8 cellular contexts compared by ENCODE assay signal in genomic region chr17:19753049-19753444, GRCh38. TPM values are rescaled to one million over a fixed set of nuclear protein-coding genes. Genes with fewer than 3 reads are reported as not detected.
DNase-seq lines count a peak whose midpoint lies in the region; ATAC-seq and TF ChIP-seq lines count a peak whose summit lies in the region.

No MANE protein-coding gene starts in this region.

- peak overlapping the region; percentile 53 for H3K9ac ChIP-seq in mesenchymal stem cell (ENCODE audit: low read length)

- no peaks in the 10 kb centered on the region for H3K79me1 ChIP-seq in mesenchymal stem cell (replicated peaks; ENCODE audit: low read length, poor library complexity, severe bottlenecking)

- H3K9me3 ChIP-seq in mesenchymal stem cell (ENCODE audit: control insufficient read depth, low read length) (no peaks in the 10 kb centered on the region), WERI-Rb-1 (ENCODE audit: severe bottlenecking) (no peaks in the 10 kb centered on the region)

- no peak for ATAC-seq in HG02588 (IDR thresholded peaks at IDR 0.05; ENCODE audit: unreplicated experiment)
- ATAC-seq in HG02938 (IDR thresholded peaks at IDR 0.05; ENCODE audit: unreplicated experiment): no peak

- no peaks in the 10 kb centered on the region for H3K36me3 ChIP-seq in mesenchymal stem cell (ENCODE audit: control insufficient read depth in 1 of 2, insufficient read depth in 2 of 2, low read depth in 1 of 2, low read length in 2 of 2)
- no peaks in the 10 kb centered on the region for H3K36me3 ChIP-seq in WERI-Rb-1

- no peak overlapping the region for H3K4ac ChIP-seq in mesenchymal stem cell (ENCODE audit: low read depth in 1 of 2, low read length in 2 of 2)

- H2BK15ac ChIP-seq in mesenchymal stem cell (ENCODE audit: low read depth, poor library complexity, severe bottlenecking): peak overlapping the region; percentile 41

- H2BK12ac ChIP-seq in mesenchymal stem cell (ENCODE audit: low read length in 2 of 2): no peak overlapping the region

- WGBS in mesenchymal stem cell: 81% methylated on average over 11 of the region's 11 CpGs

- H3K4me3 ChIP-seq in choroid plexus epithelial cell (ENCODE audit: low read depth, low read length) (no peak overlapping the region), mesenchymal stem cell (ENCODE audit: insufficient read depth in 1 of 2, low read depth in 1 of 2, low read length in 2 of 2) (no peak overlapping the region), WERI-Rb-1 (ENCODE audit: low read depth, low read length) (no peak overlapping the region)

- peaks cover 18% of the 10 kb centered on the region for H3K4me1 ChIP-seq in mesenchymal stem cell (ENCODE audit: control insufficient read depth, insufficient read depth, low read depth, low read length)

- peak overlapping the region in 1 of 2 experiments; percentile 34 for H3K18ac ChIP-seq in mesenchymal stem cell (ENCODE audit: low read depth in 1 of 2, low read length in 2 of 2)

- H3K23ac ChIP-seq in mesenchymal stem cell (ENCODE audit: low read length in 2 of 2): no peak overlapping the region

- H2BK120ac ChIP-seq in mesenchymal stem cell (ENCODE audit: low read depth, low read length): no peak overlapping the region

- H4K8ac ChIP-seq in mesenchymal stem cell (ENCODE audit: low read length): peak overlapping the region; percentile 3

- DNase-seq in CD1c-positive myeloid dendritic cell (ENCODE audit: extremely low spot score) (peak; percentile 90), NCI-H226 (peak; percentile 95), choroid plexus epithelial cell (ENCODE audit: low read depth) (peak; percentile 51), mesenchymal stem cell (peak; percentile 32), WERI-Rb-1 (no peak), NCI-H2081 treated with DMSO at 0.1 percent for 48 hours (lab: John Stamatoyannopoulos, UW) (no peak)

- H3K27me3 ChIP-seq in mesenchymal stem cell (ENCODE audit: control insufficient read depth in 1 of 2, insufficient read depth in 1 of 2, low read length in 2 of 2) (peaks cover 3 to 20% of the 10 kb centered on the region in 2 experiments), WERI-Rb-1 (ENCODE audit: insufficient read depth, low read depth, severe bottlenecking) (no peaks in the 10 kb centered on the region)

- H3K27ac ChIP-seq in mesenchymal stem cell (ENCODE audit: low read length, poor library complexity, severe bottlenecking): peak overlapping the region; percentile 80
- H3K27ac ChIP-seq in WERI-Rb-1: no peak overlapping the region

- peak overlapping the region; percentile 83 for H2BK5ac ChIP-seq in mesenchymal stem cell (ENCODE audit: low read depth, low read length, poor library complexity, severe bottlenecking)

- H2AFZ ChIP-seq in mesenchymal stem cell (ENCODE audit: low read depth, low read length): no peak overlapping the region

- TF ChIP-seq CTCF in choroid plexus epithelial cell (conservative IDR thresholded peaks at IDR 0.05; ENCODE audit: low read depth, low read length): no peak
- TF ChIP-seq CTCF in WERI-Rb-1 (IDR thresholded peaks at IDR 0.05; ENCODE audit: low read depth, low read length): no peak

- no peak overlapping the region for H2AK5ac ChIP-seq in mesenchymal stem cell (ENCODE audit: low read length, severe bottlenecking)

- H4K91ac ChIP-seq in mesenchymal stem cell (ENCODE audit: low read length): peak overlapping the region; percentile 43

- H3K14ac ChIP-seq in mesenchymal stem cell (ENCODE audit: low read length in 2 of 2): no peak overlapping the region

- no peak overlapping the region for H3K4me2 ChIP-seq in mesenchymal stem cell (ENCODE audit: low read length, poor library complexity, severe bottlenecking)

RNA-seq across cellular contexts. Expression of gene ALDH3A1, which starts 4.9 kb away (rescaled TPM):
- not detected for polyA plus RNA-seq in mesenchymal stem cell (2013, experiment 1 of 2)
- not detected for polyA plus RNA-seq in mesenchymal stem cell (2013, experiment 2 of 2)

RNA-seq across cellular contexts. Expression of gene SLC47A2, which starts 36.7 kb away (rescaled TPM):
- not detected for polyA plus RNA-seq in mesenchymal stem cell (2013, experiment 1 of 2)
- polyA plus RNA-seq in mesenchymal stem cell (2013, experiment 2 of 2): not detected

Comparison
In these comparisons a context has a peak if more than half of its experiments do, and no peak if none do; other contexts are left out.
1. DNase-seq: peak in CD1c-positive myeloid dendritic cell (single experiment), NCI-H226 (single experiment), choroid plexus epithelial cell (single experiment) and mesenchymal stem cell (single experiment); none in WERI-Rb-1 (single experiment) and NCI-H2081 treated with DMSO at 0.1 percent for 48 hours (single experiment).